In the genomic region with DNA sequence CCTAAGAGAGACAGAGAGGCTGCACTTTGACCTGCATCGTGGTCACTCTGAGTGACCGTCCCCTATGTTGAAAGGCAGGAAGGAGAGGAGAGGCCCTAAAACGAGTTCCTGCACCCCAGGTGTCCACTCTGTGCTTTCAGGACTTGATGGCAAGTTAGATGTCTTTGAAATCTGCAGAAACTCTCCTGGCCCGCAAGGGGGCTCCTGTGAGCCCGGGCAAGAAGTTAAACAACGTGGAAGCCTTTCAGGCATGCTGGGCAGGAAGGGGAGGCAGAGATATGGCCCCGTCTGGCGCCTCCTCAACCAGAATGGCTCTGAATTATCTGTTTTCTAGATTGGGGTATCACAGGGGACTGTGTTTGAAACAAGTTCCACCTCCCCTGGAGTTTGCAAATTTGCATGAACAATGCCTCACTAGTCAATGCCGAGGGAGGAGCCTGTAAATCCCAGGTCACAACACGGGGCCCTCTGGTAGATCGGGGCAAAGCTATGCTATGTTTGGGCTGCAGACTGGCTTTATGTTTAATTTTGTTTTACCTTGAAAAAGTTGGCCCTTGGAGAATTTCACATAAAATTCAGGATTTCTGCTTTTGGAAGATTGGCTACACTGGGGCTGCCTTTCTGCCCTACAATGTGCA, we compare ENCODE assay signal across 9 cellular contexts. TPM values are rescaled to one million over a fixed set of nuclear protein-coding genes. Genes with fewer than 3 reads are reported as not detected.
A peak's percentile ranks its signal among the peaks of the same experiment; 100 is the strongest.
DNase-seq lines count a peak whose midpoint lies in the region; ATAC-seq, FAIRE-seq and TF ChIP-seq lines count a peak whose summit lies in the region.
"Had no signal": no experiment of that assay in that cellular context is flagged by ENCODE, and none has a peak within 500 bp of the region (broad histone marks: within the 10 kb centered on the region; RNA-seq: fewer than 3 reads in every experiment).

No MANE protein-coding gene starts in this region.

- peak; percentile 40 for TF ChIP-seq CTCF in D721Med (IDR thresholded peaks at IDR 0.05; ENCODE audit: insufficient read depth, missing control alignments)
- TF ChIP-seq CTCF in heart right ventricle (IDR thresholded peaks at IDR 0.05), result peak; percentile 38 to 63 (median 60)

- intact Hi-C loops in heart right ventricle (cut with DNase I), result loop anchor here in 7 of 10 donors (1.0 to 5.0 kb wide), 7 partner anchors 55 to 70 kb away; no protein-coding TSS in a partner anchor

- WGBS in heart right ventricle, 2 donors, result 32 to 35% methylated on average over 11 of the region's 11 CpGs

- no peak for FAIRE-seq in D721Med (lab: Jason Lieb, UNC)

- peaks cover 2% of the 10 kb centered on the region for H3K4me1 Mint-ChIP-seq in T-helper 2 cell treated with Interferon-gamma antibody and Interleukin-4, amounts not matched to agents 5 μg/mL and 100 μg/mL, for 36 hours (ENCODE audit: low read depth)

- H3K4me1 ChIP-seq in heart right ventricle, result peaks cover 0 to 6% (median 0%) of the 10 kb centered on the region in 9 donors

- no peaks in the 10 kb centered on the region for H3K36me3 ChIP-seq in heart right ventricle

- H3K36me3 Mint-ChIP-seq in T-helper 2 cell treated with Interferon-gamma antibody and Interleukin-4, amounts not matched to agents 5 μg/mL and 100 μg/mL, for 36 hours (ENCODE audit: low read depth), result no peaks in the 10 kb centered on the region

- H3K4me3 ChIP-seq in heart right ventricle, result no peak overlapping the region

- no peak overlapping the region for H3K27ac ChIP-seq in heart right ventricle

- peaks cover 0 to 44% (median 20%) of the 10 kb centered on the region in 7 donors for H3K27me3 ChIP-seq in heart right ventricle

- DNase-seq in D721Med (ENCODE audit: insufficient read length, low spot score), result no peak
- DNase-seq in T-helper 2 cell treated with Interferon-gamma antibody and Interleukin-4, amounts not matched to agents 5 μg/mL and 100 μg/mL, for 36 hours (ENCODE audit: low spot score), result peak; percentile 6
- DNase-seq in heart right ventricle, result no peak
- no peak for DNase-seq in medulla oblongata (ENCODE audit: extremely low spot score)
- DNase-seq in hippocampal formation (lab: John Stamatoyannopoulos, UW), result no peak
- DNase-seq in anterior cingulate cortex (lab: John Stamatoyannopoulos, UW), result no peak

- no peaks in the 10 kb centered on the region for H3K9me3 ChIP-seq in heart right ventricle

- peaks cover 20% of the 10 kb centered on the region for H3K27me3 Mint-ChIP-seq in T-helper 2 cell treated with Interferon-gamma antibody and Interleukin-4, amounts not matched to agents 5 μg/mL and 100 μg/mL, for 36 hours (ENCODE audit: low read depth)

- H3K4me3 Mint-ChIP-seq in T-helper 2 cell treated with Interferon-gamma antibody and Interleukin-4, amounts not matched to agents 5 μg/mL and 100 μg/mL, for 36 hours, result no peak overlapping the region

- no peaks in the 10 kb centered on the region for H3K9me3 Mint-ChIP-seq in T-helper 2 cell treated with Interferon-gamma antibody and Interleukin-4, amounts not matched to agents 5 μg/mL and 100 μg/mL, for 36 hours

- no peak overlapping the region for H3K27ac Mint-ChIP-seq in T-helper 2 cell treated with Interferon-gamma antibody and Interleukin-4, amounts not matched to agents 5 μg/mL and 100 μg/mL, for 36 hours

- peak; percentile 42 for ATAC-seq in HG03342 (IDR thresholded peaks at IDR 0.05; ENCODE audit: unreplicated experiment)
- peak in 3 of 8 donors; percentile 36 to 43 (median 38) for ATAC-seq in heart right ventricle
- ATAC-seq in GM19463 (IDR thresholded peaks at IDR 0.05; ENCODE audit: unreplicated experiment), result no peak
- ATAC-seq: left colon had no signal

RNA-seq across cellular contexts. Expression of gene CTXND1, which starts 9.8 kb away (rescaled TPM):
- 1 to 10 TPM in 7 of 10 donors, under 1 TPM in 3; 0.11 to 8.3 (median 2.2) TPM for total RNA-seq in heart right ventricle
- 1 to 10 TPM in 1 of 2 donors, under 1 TPM in 1; 0.80 to 1.8 TPM for polyA plus RNA-seq in heart right ventricle
